ENCODE assay signal across 21 cellular contexts in the genomic region with DNA sequence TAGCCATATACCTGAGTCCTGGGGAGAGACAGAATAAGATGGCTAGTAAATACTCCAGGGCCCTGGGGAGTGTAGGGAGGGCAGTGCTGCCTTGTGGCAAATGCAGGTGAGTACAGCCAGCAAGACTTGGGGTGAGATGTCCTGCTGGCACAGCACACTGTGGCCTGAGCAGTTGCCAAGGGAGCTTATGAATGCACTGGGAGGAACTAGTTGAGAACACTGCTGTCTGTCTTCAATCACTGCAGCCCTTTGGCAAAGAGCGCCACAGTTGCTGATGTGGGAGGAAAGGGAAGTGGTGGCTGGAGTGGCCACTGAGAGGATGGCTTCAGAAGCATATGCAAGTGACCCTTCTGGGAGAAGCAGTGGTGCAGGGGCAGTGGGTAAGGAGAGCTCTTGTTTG.
A peak's percentile ranks its signal among the peaks of the same experiment; 100 is the strongest.
DNase-seq lines count a peak whose midpoint lies in the region; ATAC-seq and TF ChIP-seq lines count a peak whose summit lies in the region.
"Had no signal": no experiment of that assay in that cellular context is flagged by ENCODE, and none has a peak within 500 bp of the region (broad histone marks: within the 10 kb centered on the region; RNA-seq: fewer than 3 reads in every experiment).

No MANE protein-coding gene starts in this region.

- ATAC-seq in gastrocnemius medialis (peak; percentile 85 to 94), GM19328 (IDR thresholded peaks at IDR 0.05; ENCODE audit: unreplicated experiment) (no peak), omental fat pad (ENCODE audit: low FRiP score) (no peak)
- ATAC-seq: effector memory CD8-positive, alpha-beta T cell had no signal

- no peaks in the 10 kb centered on the region for H3K27me3 ChIP-seq in gastrocnemius medialis
- H3K27me3 ChIP-seq: adrenal gland, ovary had no signal

- peak overlapping the region in 1 of 4 donors; percentile 58 for H3K27ac ChIP-seq in gastrocnemius medialis
- H3K27ac ChIP-seq: adrenal gland, C4-2B, ovary had no signal

- peaks cover 32 to 37% of the 10 kb centered on the region in 2 donors for H3K4me1 ChIP-seq in gastrocnemius medialis
- H3K4me1 ChIP-seq: adrenal gland had no signal

- no peaks in the 10 kb centered on the region for H3K9me3 ChIP-seq in gastrocnemius medialis
- H3K9me3 ChIP-seq: adrenal gland, ovary had no signal

- DNase-seq in NCI-H2196 (lab: John Stamatoyannopoulos, UW; ENCODE audit: unreplicated experiment) (peak; percentile 1), NCI-H2196 treated with DMSO at 0.1 percent for 48 hours (lab: John Stamatoyannopoulos, UW; ENCODE audit: unreplicated experiment) (no peak), RPMI8226 (peak; percentile 11), globus pallidus (ENCODE audit: low spot score) (peak; percentile 19), gastrocnemius medialis (peak; percentile 78 to 79), omental fat pad (ENCODE audit: low spot score) (no peak), HPDE6-E6E7 (ENCODE audit: extremely low spot score) (no peak)
- DNase-seq: 8988T; activated CD4-positive, CD25-positive, alpha-beta regulatory T cell treated with anti-CD3 and anti-CD28 coated beads, Interleukin-2, amount 50 U/mL, for 72 hours; DMS 273 treated with DMSO at 0.1 percent for 48 hours; effector memory CD8-positive, alpha-beta T cell; GOT3; left cardiac atrium; NCI-H1694; NCI-H446 treated with DMSO at 0.1 percent for 48 hours; ovary; stimulated activated naive CD4-positive, alpha-beta T cell treated with Interleukin-2 at 50 U/mL for 16 hours; trophoblast cell had no signal

- no peaks in the 10 kb centered on the region for H3K36me3 ChIP-seq in gastrocnemius medialis
- H3K36me3 ChIP-seq: adrenal gland, ovary had no signal

- peak in 3 of 5 experiments; percentile 32 to 48 (median 35) for TF ChIP-seq CTCF in gastrocnemius medialis (IDR thresholded peaks at IDR 0.05 in 4 of 5, conservative IDR thresholded peaks at IDR 0.05 in 1 of 5)
- no peak for TF ChIP-seq CTCF in omental fat pad (IDR thresholded peaks at IDR 0.05)

- H3K4me3 ChIP-seq in gastrocnemius medialis: no peak overlapping the region
- H3K4me3 ChIP-seq: adrenal gland, ovary had no signal

- intact Hi-C loops in gastrocnemius medialis (cut with DNase I; ENCODE audit: low total_unique reads): no loop called here

- in situ Hi-C loops in gastrocnemius medialis (cut with MboI; ENCODE audit: low sequenced_read_pairs in 4 of 4): no loop called here

- TF ChIP-seq POLR2A in gastrocnemius medialis (IDR thresholded peaks at IDR 0.05): no peak

Comparison
In these comparisons a context has a peak if more than half of its experiments do, and no peak if none do; other contexts are left out.
1. DNase-seq: peak in NCI-H2196 (single experiment), RPMI8226 (single experiment), globus pallidus (single experiment) and gastrocnemius medialis (2 of 2); none in NCI-H2196 treated with DMSO at 0.1 percent for 48 hours (single experiment), omental fat pad (single experiment) and HPDE6-E6E7 (single experiment).
2. ATAC-seq: peak in gastrocnemius medialis (2 of 2); none in GM19328 (single experiment) and omental fat pad (single experiment).
3. CTCF ChIP-seq: peak in gastrocnemius medialis (3 of 5); none in omental fat pad (0 of 3).